ENCODE assay signal across 13 cellular contexts in genomic region chr14:93686313-93686712, GRCh38.
"Had no signal": no experiment of that assay in that cellular context is flagged by ENCODE, and none has a peak within 500 bp of the region (broad histone marks: within the 10 kb centered on the region; RNA-seq: fewer than 3 reads in every experiment).

No MANE protein-coding gene starts in this region.

- H3K27ac ChIP-seq: ascending aorta, cardiac muscle cell, heart right ventricle, left lung, pancreas had no signal

- H3K36me3 Mint-ChIP-seq: memory B cell had no signal

- ATAC-seq: activated T-cell treated with anti-CD3 and anti-CD28 coated beads, Interleukin-2, amount 50 U/mL, for 4 hours; heart right ventricle; left lung; pancreas; stimulated activated naive CD8-positive, alpha-beta T cell treated with anti-CD3 and anti-CD28 coated beads, Interleukin-15, Interleukin-2, amounts not matched to agents 100 U/mL and 50 U/mL, for 24 hours had no signal

- DNase-seq: activated CD4-positive, alpha-beta T cell treated with anti-CD3 and anti-CD28 coated beads for 1 hour; activated CD4-positive, alpha-beta T cell treated with anti-CD3 and anti-CD28 coated beads, Interleukin-2, amount 50 U/mL, for 48 hours; activated gamma-delta T cell treated with Interleukin-2 at 50 U/mL for 16 hours; activated T-cell treated with anti-CD3 and anti-CD28 coated beads, Interleukin-2, amount 50 U/mL, for 4 hours; heart right ventricle; left lung; pancreas; stimulated activated CD4-positive, alpha-beta T cell treated with anti-CD3 and anti-CD28 coated beads, Interleukin-4, amount 100 ng/mL, for 1 hour; stimulated activated CD8-positive, alpha-beta memory T cell treated with anti-CD3 and anti-CD28 coated beads, Interleukin-4, amount 100 ng/mL, for 48 hours; stimulated activated naive CD8-positive, alpha-beta T cell treated with anti-CD3 and anti-CD28 coated beads, Interleukin-15, Interleukin-2, amounts not matched to agents 100 U/mL and 50 U/mL, for 24 hours had no signal

- H3K36me3 ChIP-seq: ascending aorta, cardiac muscle cell, heart right ventricle, left lung, pancreas had no signal

- H3K4me3 ChIP-seq: ascending aorta, cardiac muscle cell, heart right ventricle, left lung, pancreas had no signal

- H3K27ac Mint-ChIP-seq: memory B cell had no signal

- H3K4me1 Mint-ChIP-seq: memory B cell had no signal

- H3K4me3 Mint-ChIP-seq: activated T-cell treated with anti-CD3 and anti-CD28 coated beads, Interleukin-2, amount 50 U/mL, for 4 hours; memory B cell had no signal

- H3K4me1 ChIP-seq: ascending aorta, left lung, pancreas had no signal

- H3K27me3 ChIP-seq: ascending aorta, cardiac muscle cell, pancreas had no signal

- H3K9me3 ChIP-seq: ascending aorta, heart right ventricle, left lung, pancreas had no signal

- H3K9me3 Mint-ChIP-seq: activated T-cell treated with anti-CD3 and anti-CD28 coated beads, Interleukin-2, amount 50 U/mL, for 4 hours; memory B cell had no signal
